In genomic region chr2:152497481-152498052, GRCh38 we compare ENCODE assay signal across 9 cellular contexts.
DNase-seq lines count a peak whose midpoint lies in the region; ATAC-seq, FAIRE-seq and TF ChIP-seq lines count a peak whose summit lies in the region.
"Had no signal": no experiment of that assay in that cellular context is flagged by ENCODE, and none has a peak within 500 bp of the region (broad histone marks: within the 10 kb centered on the region; RNA-seq: fewer than 3 reads in every experiment).

No MANE protein-coding gene starts in this region.

- H3K9me1 ChIP-seq in IMR-90 (ENCODE audit: insufficient read depth, low read length): no peaks in the 10 kb centered on the region

- H3K9me3 ChIP-seq in IMR-90 (ENCODE audit: control insufficient read depth, insufficient read depth, low read length): no peaks in the 10 kb centered on the region
- no peaks in the 10 kb centered on the region for H3K9me3 ChIP-seq in effector memory CD4-positive, alpha-beta T cell (ENCODE audit: control insufficient read depth, low read length)

- intact Hi-C loops in Right ventricle myocardium superior (cut with DNase I) (no loop called here), Right ventricle myocardium inferior (cut with DNase I) (loop anchor here (10.0 kb wide), 1 partner anchor 163 kb away; the partner anchor contains the start of gene FMNL2), IMR-90 (cut with micrococcal nuclease) (no loop called here)

- H2BK15ac ChIP-seq in IMR-90 (ENCODE audit: low read depth, low read length): no peak overlapping the region

- no peak overlapping the region for H3K9ac ChIP-seq in IMR-90 (ENCODE audit: low read depth, low read length)

- no peak overlapping the region for H3K23ac ChIP-seq in IMR-90 (ENCODE audit: low read depth, low read length)

- no peak overlapping the region for H3K56ac ChIP-seq in IMR-90 (ENCODE audit: extremely low read depth, insufficient read depth, low read length)

- peaks cover 21% of the 10 kb centered on the region for H3K4me1 ChIP-seq in IMR-90 (ENCODE audit: control insufficient read depth, insufficient read depth, low read length)
- H3K4me1 ChIP-seq in effector memory CD4-positive, alpha-beta T cell (ENCODE audit: control insufficient read depth, insufficient read depth, low read length, poor library complexity, severe bottlenecking): no peaks in the 10 kb centered on the region

- H3K4me2 ChIP-seq in IMR-90 (ENCODE audit: low read depth, low read length): no peak overlapping the region

- H4K20me1 ChIP-seq in IMR-90 (ENCODE audit: insufficient read depth, low read length): no peaks in the 10 kb centered on the region

- H3K4ac ChIP-seq in IMR-90 (ENCODE audit: low read depth, low read length): no peak overlapping the region; the same call in 1 of the 2 replicates

- peak; percentile 12 for FAIRE-seq in endometrium (lab: Jason Lieb, UNC)
- FAIRE-seq in urothelium cell line (lab: Jason Lieb, UNC): no peak

- in situ Hi-C loops in IMR-90 (cut with MboI; ENCODE audit: low sequenced_read_pairs): no loop called here

- peaks cover 10% of the 10 kb centered on the region for H3K27me3 Mint-ChIP-seq in stimulated activated naive CD8-positive, alpha-beta T cell treated with anti-CD3 and anti-CD28 coated beads, Interleukin-15, amount 100 ng/mL, for 72 hours

- H3K18ac ChIP-seq in IMR-90 (ENCODE audit: low read depth, low read length): no peak overlapping the region; the same call in 1 of the 2 replicates

- no peak overlapping the region for H2BK5ac ChIP-seq in IMR-90 (ENCODE audit: low read depth, low read length, poor library complexity, severe bottlenecking)

- no peak overlapping the region for H4K91ac ChIP-seq in IMR-90 (ENCODE audit: insufficient read depth, low read depth, low read length)

- peaks cover 0 to 1% of the 10 kb centered on the region in 2 donors for H3K9me3 Mint-ChIP-seq in stimulated activated naive CD8-positive, alpha-beta T cell treated with anti-CD3 and anti-CD28 coated beads, Interleukin-15, amount 100 ng/mL, for 72 hours

- CTCF ChIA-PET in IMR-90 (lab: Yijun Ruan, JAX): no interaction called here

- TF ChIP-seq POLR2A in IMR-90 (IDR thresholded peaks at IDR 0.05; ENCODE audit: low read depth, low read length): no peak

- no peak for TF ChIP-seq RAD21 in IMR-90 (IDR thresholded peaks at IDR 0.05; ENCODE audit: low read length)

- WGBS in IMR-90 (ENCODE audit: extremely low coverage in 2 of 2, insufficient read length in 1 of 2), 2 experiments: 67% methylated on average over 1 of the region's 3 CpGs; no CpG with 5 or more reads in 1 of the 2 experiments

- no peaks in the 10 kb centered on the region for H3K4me1 Mint-ChIP-seq in stimulated activated naive CD8-positive, alpha-beta T cell treated with anti-CD3 and anti-CD28 coated beads, Interleukin-15, amount 100 ng/mL, for 72 hours

- no peak overlapping the region for H4K8ac ChIP-seq in IMR-90 (ENCODE audit: low read depth in 2 of 2, low read length in 2 of 2)

- no peak overlapping the region for H2AFZ ChIP-seq in IMR-90 (replicated peaks; ENCODE audit: low read length, poor library complexity)

- dilution Hi-C loops in IMR-90 (cut with HindIII; ENCODE audit: low sequenced_read_pairs, unreplicated experiment): no loop called here

- peaks cover 18 to 29% of the 10 kb centered on the region in 2 experiments; a peak in 3 of 4 replicates for H3K79me1 ChIP-seq in IMR-90 (ENCODE audit: low read depth in 1 of 2, low read length in 2 of 2)

- DNase-seq in Right ventricle myocardium superior (no peak), Right ventricle myocardium inferior (ENCODE audit: missing footprints) (no peak), IMR-90 (peak; percentile 61), urothelium cell line (ENCODE audit: low spot score) (peak; percentile 10), NCI-H1930 (lab: John Stamatoyannopoulos, UW) (no peak)
- no peak for DNase-seq in effector memory CD4-positive, alpha-beta T cell
- no peak for DNase-seq in stimulated activated naive CD8-positive, alpha-beta T cell treated with anti-CD3 and anti-CD28 coated beads, Interleukin-15, amount 100 ng/mL, for 72 hours
- DNase-seq: activated T-cell treated with anti-CD3 and anti-CD28 coated beads, Interleukin-2, amount 50 U/mL, for 1 hour had no signal

- no peak overlapping the region for H4K5ac ChIP-seq in IMR-90 (ENCODE audit: low read depth, low read length)

- no peak overlapping the region for H3K4me3 Mint-ChIP-seq in stimulated activated naive CD8-positive, alpha-beta T cell treated with anti-CD3 and anti-CD28 coated beads, Interleukin-15, amount 100 ng/mL, for 72 hours

- ATAC-seq in Right ventricle myocardium superior (ENCODE audit: poor library complexity) (peak; percentile 11), Right ventricle myocardium inferior (no peak), IMR-90 (ENCODE audit: low read depth) (no peak)
- no peak for ATAC-seq in stimulated activated naive CD8-positive, alpha-beta T cell treated with anti-CD3 and anti-CD28 coated beads, Interleukin-15, amount 100 ng/mL, for 72 hours

- POLR2A ChIA-PET in IMR-90 (lab: Charles Lee; ENCODE audit: unreplicated experiment): no interaction called here

- H3K27me3 ChIP-seq in IMR-90 (ENCODE audit: control insufficient read depth, insufficient read depth, low read length): no peaks in the 10 kb centered on the region
- no peaks in the 10 kb centered on the region for H3K27me3 ChIP-seq in effector memory CD4-positive, alpha-beta T cell (replicated peaks; ENCODE audit: control insufficient read depth, insufficient read depth, low read length, poor library complexity, severe bottlenecking)

- H3K36me3 ChIP-seq in IMR-90 (ENCODE audit: control insufficient read depth, insufficient read depth, low read length): no peaks in the 10 kb centered on the region
- no peaks in the 10 kb centered on the region for H3K36me3 ChIP-seq in effector memory CD4-positive, alpha-beta T cell (ENCODE audit: control insufficient read depth, insufficient read depth, low read length)

- TF ChIP-seq CTCF in IMR-90 (conservative IDR thresholded peaks at IDR 0.05; ENCODE audit: low read depth, low read length): no peak

- H3K27ac Mint-ChIP-seq in stimulated activated naive CD8-positive, alpha-beta T cell treated with anti-CD3 and anti-CD28 coated beads, Interleukin-15, amount 100 ng/mL, for 72 hours: no peak overlapping the region

- no TSS peak for BruUV-seq in IMR-90 (replicated peaks; lab: Mats Ljungman, UMichigan)

- no peak overlapping the region for H2AK9ac ChIP-seq in IMR-90 (replicated peaks; ENCODE audit: low read depth, low read length, poor library complexity)

- H2BK20ac ChIP-seq in IMR-90 (ENCODE audit: low read depth, low read length): no peak overlapping the region

- no peak overlapping the region for H3K14ac ChIP-seq in IMR-90 (replicated peaks; ENCODE audit: low read depth, low read length)

- no peak overlapping the region for H3K27ac ChIP-seq in IMR-90 (ENCODE audit: insufficient read depth, low read length)
- H3K27ac ChIP-seq in effector memory CD4-positive, alpha-beta T cell (ENCODE audit: insufficient read depth, low read length, poor library complexity, severe bottlenecking): no peak overlapping the region

- no peak overlapping the region for H3K4me3 ChIP-seq in IMR-90 (ENCODE audit: insufficient read depth, low read depth, low read length)
- no peak overlapping the region for H3K4me3 ChIP-seq in effector memory CD4-positive, alpha-beta T cell (ENCODE audit: insufficient read depth, low read depth, low read length, poor library complexity, severe bottlenecking)

- no peak overlapping the region for H2AK5ac ChIP-seq in IMR-90 (ENCODE audit: low read depth, low read length)

- H2BK120ac ChIP-seq in IMR-90 (ENCODE audit: low read depth, low read length): no peak overlapping the region

TF ChIP-seq in IMR-90, 13 proteins besides CTCF, POLR2A, EP300 and RAD21:
- TF ChIP-seq MXI1 (IDR thresholded peaks at IDR 0.05; ENCODE audit: borderline replicate concordance, low read depth, low read length) (no peak), USF2 (IDR thresholded peaks at IDR 0.05; ENCODE audit: low read depth, low read length) (0 out of 2 replicates have a peak, but pooled peaks have one; percentile 15)

Comparison
In these comparisons a context has a peak if more than half of its experiments do, and no peak if none do; other contexts are left out.
1. DNase-seq: peak in IMR-90 (single experiment) and urothelium cell line (single experiment); none in Right ventricle myocardium superior (single experiment), Right ventricle myocardium inferior (single experiment), effector memory CD4-positive, alpha-beta T cell (0 of 3), stimulated activated naive CD8-positive, alpha-beta T cell treated with anti-CD3 and anti-CD28 coated beads, Interleukin-15, amount 100 ng/mL, for 72 hours (0 of 2) and NCI-H1930 (0 of 2).